Comparison of ENCODE assay signal across 1 cellular context in genomic region chr1:29258974-29259801, GRCh38.
TF ChIP-seq lines count a peak whose summit lies in the region.

No MANE protein-coding gene starts in this region.

TF ChIP-seq in K562, 482 proteins besides CTCF, POLR2A, EP300 and RAD21 (continued from another document):
- TF ChIP-seq CREB3L1 (IDR thresholded peaks at IDR 0.05; ENCODE audit: borderline replicate concordance, low read depth): no peak
- no peak for TF ChIP-seq CCNT2 (IDR thresholded peaks at IDR 0.05; ENCODE audit: borderline replicate concordance, extremely low read depth, insufficient read length, low read depth, low read length)
- TF ChIP-seq ZFP30 (CRISPR knock-in tag; IDR thresholded peaks at IDR 0.05; ENCODE audit: borderline replicate concordance): no peak
- TF ChIP-seq ZNF165 (CRISPR knock-in tag; IDR thresholded peaks at IDR 0.05; ENCODE audit: borderline replicate concordance): no peak
- no peak for TF ChIP-seq ARID1B (IDR thresholded peaks at IDR 0.05)
- TF ChIP-seq BRCA1 (IDR thresholded peaks at IDR 0.05): no peak
- TF ChIP-seq BRCA1 (CRISPR knock-in tag; IDR thresholded peaks at IDR 0.05): no peak
- TF ChIP-seq LCOR (CRISPR knock-in tag; IDR thresholded peaks at IDR 0.05): no peak
